In the genomic region with DNA sequence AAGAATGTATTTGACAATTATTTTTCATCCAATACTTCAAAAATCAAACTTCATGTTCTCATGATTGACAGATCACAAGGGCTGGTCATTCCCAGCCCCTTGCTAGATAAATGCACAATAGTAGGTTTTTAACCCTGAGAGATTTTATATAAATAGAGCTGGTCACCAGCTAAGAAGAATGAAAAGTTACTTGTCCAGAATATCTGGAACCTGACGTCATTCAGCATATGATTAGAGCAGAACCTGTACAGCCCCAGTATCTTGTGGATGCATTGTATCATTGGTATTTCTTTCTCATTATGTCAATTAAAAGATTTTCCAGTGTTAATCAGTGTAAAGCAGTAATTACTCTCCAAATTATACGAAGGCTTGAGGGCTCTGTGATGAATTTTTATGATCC, we compare ENCODE assay signal across 23 cellular contexts.
"Had no signal": no experiment of that assay in that cellular context is flagged by ENCODE, and none has a peak within 500 bp of the region (broad histone marks: within the 10 kb centered on the region; RNA-seq: fewer than 3 reads in every experiment).

No MANE protein-coding gene starts in this region.

- H3K36me3 ChIP-seq: gastroesophageal sphincter, heart left ventricle, left lung, prostate gland, spleen, thoracic aorta, tibial nerve, upper lobe of left lung had no signal

- H3K27me3 ChIP-seq: gastroesophageal sphincter, heart left ventricle, hepatocyte, left lung, spleen, tibial nerve, upper lobe of left lung had no signal

- H3K4me3 ChIP-seq: dorsolateral prefrontal cortex, gastroesophageal sphincter, heart left ventricle, hepatocyte, left lung, prostate gland, skin epidermis, spleen, thoracic aorta, tibial nerve, upper lobe of left lung had no signal

- ATAC-seq: esophagus mucosa; gastroesophageal sphincter; left cardiac atrium; left lung; naive thymus-derived CD4-positive, alpha-beta T cell; stimulated activated naive B cell treated with anti-CD40 and anti-IgM and Interleukin-4, amounts not matched to agents 10 μg/mL and 1 μg/mL and 100 μg/mL, for 72 hours had no signal

- H3K4me1 ChIP-seq: gastroesophageal sphincter, heart left ventricle, left lung, prostate gland, spleen, upper lobe of left lung had no signal

- DNase-seq: dorsolateral prefrontal cortex; effector CD4-positive, alpha-beta T cell; heart left ventricle; kidney; left cardiac atrium; left lung; mesendoderm; midbrain; naive thymus-derived CD4-positive, alpha-beta T cell; nephron progenitor cell; nucleus accumbens; right cardiac atrium; spleen; stimulated activated CD4-positive, alpha-beta T cell treated with anti-CD3 and anti-CD28 coated beads, Interleukin-2, amount 100 ng/mL, for 48 hours; stimulated activated naive B cell treated with anti-CD40 and anti-IgM and Interleukin-4, amounts not matched to agents 10 μg/mL and 1 μg/mL and 100 μg/mL, for 72 hours; upper lobe of left lung had no signal

- H3K9me3 ChIP-seq: gastroesophageal sphincter, heart left ventricle, left lung, prostate gland, spleen, thoracic aorta, tibial nerve, upper lobe of left lung had no signal
